ENCODE assay signal across 1 cellular context in the genomic region with DNA sequence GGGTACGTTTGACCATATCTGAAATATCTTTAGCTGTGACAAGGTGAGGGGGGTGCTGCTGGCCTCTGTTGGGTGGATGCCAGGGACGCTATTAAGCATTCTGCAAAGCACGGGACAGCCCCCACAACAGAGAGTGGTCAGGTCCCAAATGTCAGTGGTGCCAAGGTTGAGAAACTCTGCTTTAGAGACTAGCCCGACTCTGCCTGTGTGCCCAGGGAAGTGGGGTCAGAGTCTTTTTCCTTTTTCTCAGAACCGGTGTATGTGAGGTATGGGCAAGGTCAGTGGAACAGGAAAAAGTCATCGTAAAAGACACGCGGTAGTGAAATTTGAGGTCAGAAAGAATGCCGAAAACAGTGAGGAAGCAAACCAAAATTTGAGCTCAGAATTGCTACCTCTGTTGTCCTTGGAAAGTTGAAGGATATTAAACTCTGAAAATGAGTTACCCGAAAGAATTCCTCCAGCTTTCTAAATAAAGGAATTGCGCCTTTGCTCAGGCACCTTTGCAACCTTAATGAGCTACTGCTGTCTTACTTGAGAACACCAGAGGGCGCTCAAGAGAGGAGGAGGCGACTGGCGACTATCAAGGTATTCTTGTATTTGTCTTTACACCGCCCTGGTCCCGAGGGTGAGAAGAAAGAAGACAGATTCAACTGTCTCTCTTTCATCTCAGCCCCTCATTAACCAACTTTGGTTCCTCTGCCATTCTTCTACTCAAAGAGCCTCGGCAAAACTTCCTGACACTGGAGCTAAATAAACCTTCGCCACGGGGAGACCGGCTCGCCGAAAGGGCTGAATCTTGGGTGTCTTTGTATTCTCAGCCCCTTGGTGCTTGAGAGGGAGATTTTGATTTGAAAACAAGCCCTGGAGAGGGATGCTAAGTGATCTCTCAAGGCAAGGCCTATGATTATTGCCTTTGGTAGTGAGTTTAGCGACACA.
TF ChIP-seq lines count a peak whose summit lies in the region.

No MANE protein-coding gene starts in this region.

TF ChIP-seq in GM23338, 12 proteins besides CTCF, POLR2A, EP300 and RAD21 (continued from another document):
- TF ChIP-seq ZNF462 (CRISPR knock-in tag; IDR thresholded peaks at IDR 0.05) (no peak), STAT1 (IDR thresholded peaks at IDR 0.05; ENCODE audit: unreplicated experiment) (no peak), REST (IDR thresholded peaks at IDR 0.05; ENCODE audit: unreplicated experiment) (no peak), NANOG (IDR thresholded peaks at IDR 0.05; ENCODE audit: borderline replicate concordance) (no peak)
